8 cellular contexts compared by ENCODE assay signal in genomic region chr2:66433695-66433944, GRCh38. TPM values are rescaled to one million over a fixed set of nuclear protein-coding genes. Genes with fewer than 3 reads are reported as not detected.
DNase-seq lines count a peak whose midpoint lies in the region; ATAC-seq, FAIRE-seq and TF ChIP-seq lines count a peak whose summit lies in the region.

No MANE protein-coding gene starts in this region.

- ATAC-seq in activated T-cell treated with anti-CD3 and anti-CD28 coated beads, Interleukin-2, amount 50 U/mL, for 4 hours, result no peak
- no peak for ATAC-seq in lung (ENCODE audit: insufficient read depth, low FRiP score)
- no peak for ATAC-seq in HG03280 (IDR thresholded peaks at IDR 0.05; ENCODE audit: unreplicated experiment)

- peaks cover 77% of the 10 kb centered on the region for H3K27me3 Mint-ChIP-seq in activated T-cell treated with anti-CD3 and anti-CD28 coated beads, Interleukin-2, amount 50 U/mL, for 4 hours (ENCODE audit: low read depth)

- H3K9me3 ChIP-seq in lung (ENCODE audit: control insufficient read depth in 2 of 2, insufficient read depth in 1 of 2, low read length in 1 of 2) (no peaks in the 10 kb centered on the region), tibial artery (no peaks in the 10 kb centered on the region)

- H3K9me3 Mint-ChIP-seq in activated T-cell treated with anti-CD3 and anti-CD28 coated beads, Interleukin-2, amount 50 U/mL, for 4 hours, result no peaks in the 10 kb centered on the region

- H3K4me3 Mint-ChIP-seq in activated T-cell treated with anti-CD3 and anti-CD28 coated beads, Interleukin-2, amount 50 U/mL, for 4 hours, result peak overlapping the region; percentile 81

- TF ChIP-seq CTCF in brain microvascular endothelial cell (IDR thresholded peaks at IDR 0.05; ENCODE audit: low read depth, low read length, missing control alignments), result no peak
- TF ChIP-seq CTCF in lung (IDR thresholded peaks at IDR 0.05; ENCODE audit: control extremely low read depth, extremely low read depth), result no peak
- TF ChIP-seq CTCF in tibial artery (IDR thresholded peaks at IDR 0.05), result no peak

- peaks cover 30% of the 10 kb centered on the region for H3K4me1 Mint-ChIP-seq in activated T-cell treated with anti-CD3 and anti-CD28 coated beads, Interleukin-2, amount 50 U/mL, for 4 hours (ENCODE audit: low read depth)

- TF ChIP-seq POLR2A in GM12891 (IDR thresholded peaks at IDR 0.05; ENCODE audit: low read depth, low read length), result no peak

- DNase-seq in activated T-cell treated with anti-CD3 and anti-CD28 coated beads, Interleukin-2, amount 50 U/mL, for 4 hours, result no peak
- no peak for DNase-seq in activated T-cell treated with anti-CD3 and anti-CD28 coated beads, Interleukin-2, amount 50 U/mL, for 48 hours
- no peak for DNase-seq in brain microvascular endothelial cell
- DNase-seq in lung (ENCODE audit: low spot score), result no peak
- no peak for DNase-seq in tibial artery
- no peak for DNase-seq in GM12891 (ENCODE audit: insufficient read length, low spot score)
- DNase-seq in GM03348 (ENCODE audit: low spot score), result no peak

- WGBS in lung, 2 donors, result 1 to 3% methylated on average over 7 of the region's 7 CpGs

- no peak overlapping the region for H3K27ac ChIP-seq in brain microvascular endothelial cell
- H3K27ac ChIP-seq in lung (ENCODE audit: low read depth in 1 of 2, low read length in 1 of 2), result peak overlapping the region; percentile 91 to 93
- H3K27ac ChIP-seq in tibial artery, result peak overlapping the region; percentile 83 to 84

- H3K4me3 ChIP-seq in brain microvascular endothelial cell (ENCODE audit: low read depth, low read length) (peak overlapping the region; percentile 76), lung (peak overlapping the region; percentile 60), tibial artery (peak overlapping the region; percentile 68 to 81)

- no peak for FAIRE-seq in GM12891 (lab: Jason Lieb, UNC)

- H3K36me3 ChIP-seq in brain microvascular endothelial cell (replicated peaks) (no peaks in the 10 kb centered on the region), lung (ENCODE audit: control insufficient read depth in 2 of 2, insufficient read depth in 2 of 2, low read length in 2 of 2) (no peaks in the 10 kb centered on the region), tibial artery (no peaks in the 10 kb centered on the region)

- intact Hi-C loops in tibial artery (cut with DNase I; ENCODE audit: low total_unique reads), result loop anchor here (5.0 to 10.0 kb wide), 3 partner anchors 1219 to 1601 kb away; no protein-coding TSS in a partner anchor

- peaks cover 76% of the 10 kb centered on the region for H3K27me3 ChIP-seq in brain microvascular endothelial cell (replicated peaks)
- no peaks in the 10 kb centered on the region for H3K27me3 ChIP-seq in lung (ENCODE audit: control insufficient read depth, insufficient read depth)
- no peaks in the 10 kb centered on the region for H3K27me3 ChIP-seq in tibial artery

- H3K36me3 Mint-ChIP-seq in activated T-cell treated with anti-CD3 and anti-CD28 coated beads, Interleukin-2, amount 50 U/mL, for 4 hours (ENCODE audit: insufficient read depth), result no peaks in the 10 kb centered on the region

- H3K4me1 ChIP-seq in lung (ENCODE audit: control insufficient read depth in 2 of 2, insufficient read depth in 2 of 2, low read length in 2 of 2) (peaks cover 0 to 6% of the 10 kb centered on the region in 2 donors), tibial artery (peaks cover 0 to 6% (median 3%) of the 10 kb centered on the region in 4 donors)

- in situ Hi-C loops in brain microvascular endothelial cell (cut with HindIII; ENCODE audit: low pct_ligation_motif_present, low sequenced_read_pairs), result loop anchor here (25.0 kb wide), 1 partner anchor 1404 kb away; no protein-coding TSS in a partner anchor

TF ChIP-seq in GM12891, 5 proteins besides CTCF, POLR2A, EP300 and RAD21:
- no peak for TF ChIP-seq POU2F2 (IDR thresholded peaks at IDR 0.05; ENCODE audit: low read depth, low read length)
TF ChIP-seq in GM12891: peak in this region for 0.

RNA-seq across cellular contexts. Expression of gene MEIS1, which starts 1.3 kb away (rescaled TPM):
- total RNA-seq in activated T-cell treated with anti-CD3 and anti-CD28 coated beads, Interleukin-2, amount 50 U/mL, for 4 hours, result under 1 TPM; 0.46 to 0.53 (median 0.46) TPM
- 100 to 1,000 TPM in 1 of 2 donors, 10 to 100 TPM in 1; 60.6 to 158 TPM for total RNA-seq in lung
- 10 to 100 TPM in 1 of 2 donors, 1 to 10 TPM in 1; 9.0 to 21.5 TPM for polyA plus RNA-seq in lung
- polyA plus RNA-seq in GM12891 (2012; ENCODE audit: low read depth, missing spikeins), result not detected

Comparison
In these comparisons a context has a peak if more than half of its experiments do, and no peak if none do; other contexts are left out.
1. RNA of gene MEIS1, which starts 1.3 kb away (total RNA-seq): 60.6 to 158 TPM in lung; 0.46 to 0.53 TPM in activated T-cell treated with anti-CD3 and anti-CD28 coated beads, Interleukin-2, amount 50 U/mL, for 4 hours; every median in the first group is over 10 times any median in the second.
2. Peak in every context shown above with its lines, with median percentiles within 50 percentile points of each other: H3K4me3 ChIP-seq.